ENCODE assay signal across 12 cellular contexts in genomic region chr7:137656850-137657232, GRCh38.
"Had no signal": no experiment of that assay in that cellular context is flagged by ENCODE, and none has a peak within 500 bp of the region (broad histone marks: within the 10 kb centered on the region; RNA-seq: fewer than 3 reads in every experiment).

No MANE protein-coding gene starts in this region.

- H3K27me3 ChIP-seq: body of pancreas, heart left ventricle, tibial nerve, vagina had no signal

- H3K36me3 ChIP-seq: heart left ventricle, tibial nerve, vagina had no signal

- H3K4me3 Mint-ChIP-seq: activated CD4-positive, alpha-beta T cell treated with anti-CD3 and anti-CD28 coated beads, Interleukin-2, amount 10 ng/mL, durations not matched to agents 24 days and 14 days; activated naive CD4-positive, alpha-beta T cell treated with anti-CD3 and anti-CD28 coated beads for 36 hours; activated T-helper 17 cell treated with anti-CD3 and anti-CD28 coated beads, Interleukin-2, amount 50 U/mL, for 72 hours; central memory CD8-positive, alpha-beta T cell; effector memory CD8-positive, alpha-beta T cell; memory B cell had no signal

- H3K27ac ChIP-seq: body of pancreas, epithelial cell of prostate, parathyroid adenoma, vagina had no signal

- H3K9me3 ChIP-seq: body of pancreas, heart left ventricle, tibial nerve, vagina had no signal

- H3K4me3 ChIP-seq: body of pancreas, heart left ventricle, tibial nerve, vagina had no signal

- H3K4me1 Mint-ChIP-seq: activated CD4-positive, alpha-beta T cell treated with anti-CD3 and anti-CD28 coated beads, Interleukin-2, amount 10 ng/mL, durations not matched to agents 24 days and 14 days; activated T-helper 17 cell treated with anti-CD3 and anti-CD28 coated beads, Interleukin-2, amount 50 U/mL, for 72 hours; central memory CD8-positive, alpha-beta T cell; memory B cell had no signal

- H3K9ac ChIP-seq: parathyroid adenoma had no signal

- H3K4me1 ChIP-seq: body of pancreas, parathyroid adenoma, vagina had no signal

- H3K36me3 Mint-ChIP-seq: memory B cell had no signal

- H3K27ac Mint-ChIP-seq: activated CD4-positive, alpha-beta T cell treated with anti-CD3 and anti-CD28 coated beads, Interleukin-2, amount 10 ng/mL, durations not matched to agents 24 days and 14 days; activated naive CD4-positive, alpha-beta T cell treated with anti-CD3 and anti-CD28 coated beads for 36 hours; activated T-helper 17 cell treated with anti-CD3 and anti-CD28 coated beads, Interleukin-2, amount 50 U/mL, for 72 hours; effector memory CD8-positive, alpha-beta T cell; memory B cell had no signal
